Comparison of ENCODE assay signal across 10 cellular contexts in the genomic region with DNA sequence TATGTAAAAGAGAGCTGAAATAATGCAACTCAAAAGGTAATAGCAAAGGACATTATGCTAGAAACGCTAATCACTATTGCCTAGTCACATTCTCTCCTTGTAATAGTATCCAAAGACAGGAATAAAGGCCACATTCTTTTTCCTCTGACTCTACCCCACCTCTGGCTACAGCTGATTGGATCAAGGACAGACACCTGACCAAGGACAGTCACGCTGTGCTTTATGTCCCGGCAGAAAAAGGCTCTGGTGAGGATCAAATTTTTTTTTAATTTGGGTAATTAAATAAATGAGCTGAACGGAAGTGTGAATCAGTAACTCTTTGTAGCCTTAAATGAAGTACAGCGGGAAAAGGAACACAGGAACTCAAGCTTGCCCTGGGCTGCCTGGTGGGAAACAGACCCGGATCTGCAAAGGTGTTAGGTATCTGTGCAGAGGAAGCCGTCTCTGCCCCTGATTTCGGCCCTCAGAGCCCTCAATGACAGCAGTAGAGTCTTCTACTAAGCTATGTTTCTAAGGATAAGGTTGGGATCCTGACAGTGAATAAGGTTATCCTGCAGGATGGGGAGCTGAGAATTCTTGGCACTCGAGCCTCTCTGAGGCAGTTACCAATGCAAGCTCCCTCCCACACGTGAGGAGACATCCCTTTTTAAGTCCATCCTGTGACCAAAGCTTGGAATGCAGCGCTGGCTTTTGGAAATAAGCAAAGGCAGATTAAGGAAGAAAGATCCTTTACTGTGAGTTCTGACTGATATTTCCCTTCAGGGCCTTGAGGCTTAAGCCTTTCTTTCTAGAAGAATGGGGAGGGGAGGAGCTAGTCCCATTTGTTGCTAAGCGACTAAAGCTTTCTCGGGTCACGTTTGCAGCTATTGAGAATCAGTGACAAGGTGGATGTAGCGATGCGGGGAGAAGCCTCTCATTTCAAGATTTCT. TPM values are rescaled to one million over a fixed set of nuclear protein-coding genes. Genes with fewer than 3 reads are reported as not detected.
A peak's percentile ranks its signal among the peaks of the same experiment; 100 is the strongest.
DNase-seq lines count a peak whose midpoint lies in the region; ATAC-seq, FAIRE-seq and TF ChIP-seq lines count a peak whose summit lies in the region.
"Had no signal": no experiment of that assay in that cellular context is flagged by ENCODE, and none has a peak within 500 bp of the region (broad histone marks: within the 10 kb centered on the region; RNA-seq: fewer than 3 reads in every experiment).

No MANE protein-coding gene starts in this region.

- H2AFZ ChIP-seq in GM12878 (ENCODE audit: control insufficient read depth, low read depth, low read length), result no peak overlapping the region

- no peaks in the 10 kb centered on the region for H3K9me3 Mint-ChIP-seq in activated CD4-positive, alpha-beta T cell treated with anti-CD3 and anti-CD28 coated beads, Interleukin-2, amount 10 ng/mL, durations not matched to agents 7 days and 5 days

- RAD21 ChIA-PET in GM12878 (lab: Charles Lee; ENCODE audit: unreplicated experiment), result interaction anchor here (0.7 to 1.1 kb wide), 2 partner anchors 32 to 53 kb away, joined by 3 read pairs; no protein-coding TSS in a partner anchor

- H3K27ac Mint-ChIP-seq in activated CD4-positive, alpha-beta T cell treated with anti-CD3 and anti-CD28 coated beads, Interleukin-2, amount 10 ng/mL, durations not matched to agents 7 days and 5 days, result no peak overlapping the region
- H3K27ac Mint-ChIP-seq in T-helper 17 cell, result no peak overlapping the region

- CTCF ChIA-PET in AG04450 (lab: Charles Lee), result interaction anchor here (0.8 to 1.1 kb wide), 3 partner anchors 36 to 43 kb away, joined by 3 to 4 read pairs (median 3); no protein-coding TSS in a partner anchor
- CTCF ChIA-PET in GM12878 (lab: Yijun Ruan, JAX), result interaction anchor here (0.8 to 1.4 kb wide), 4 partner anchors 14 to 29 kb away, joined by 3 to 4 read pairs (median 3); no protein-coding TSS in a partner anchor
- CTCF ChIA-PET in activated CD4-positive, alpha-beta T cell treated with anti-CD3 and anti-CD28 coated beads, Interleukin-2, amount 10 ng/mL, durations not matched to agents 7 days and 5 days (lab: Charles Lee), result no interaction called here

- TF ChIP-seq EP300 in GM12878 (IDR thresholded peaks at IDR 0.05; ENCODE audit: borderline replicate concordance in 1 of 2, control insufficient read depth in 1 of 2, low read depth in 2 of 2, low read length in 2 of 2), result no peak

- TF ChIP-seq CTCF in AG04450 (IDR thresholded peaks at IDR 0.05; ENCODE audit: low read depth, low read length), result no peak
- no peak for TF ChIP-seq CTCF in GM12878 (IDR thresholded peaks at IDR 0.05 in 2 of 3, conservative IDR thresholded peaks at IDR 0.05 in 1 of 3; ENCODE audit: control insufficient read depth in 2 of 3, extremely low read depth in 1 of 3, insufficient read depth in 1 of 3, low read depth in 3 of 3, low read length in 3 of 3)

- H3K36me3 ChIP-seq in HUES6 (ENCODE audit: control insufficient read depth, insufficient read depth, low read length) (no peaks in the 10 kb centered on the region), GM12878 (ENCODE audit: control insufficient read depth in 2 of 2, insufficient read depth in 2 of 2, low read length in 1 of 2) (no peaks in the 10 kb centered on the region)
- H3K36me3 ChIP-seq: BLaER1 had no signal

- POLR2A ChIA-PET in AG04450 (lab: Yijun Ruan, JAX) (interaction anchor here (1.1 kb wide), 1 partner anchor 48 kb away, joined by 3 read pairs; no protein-coding TSS in a partner anchor), GM12878 (lab: Charles Lee) (interaction anchor here (0.7 to 1.3 kb wide), 4 partner anchors 13 to 1186 kb away, joined by 3 to 4 read pairs (median 4); no protein-coding TSS in a partner anchor)
- POLR2A ChIA-PET in activated CD4-positive, alpha-beta T cell treated with anti-CD3 and anti-CD28 coated beads, Interleukin-2, amount 10 ng/mL, durations not matched to agents 7 days and 5 days (lab: Charles Lee), result no interaction called here

- no peak overlapping the region for H3K4me3 Mint-ChIP-seq in activated CD4-positive, alpha-beta T cell treated with anti-CD3 and anti-CD28 coated beads, Interleukin-2, amount 10 ng/mL, durations not matched to agents 7 days and 5 days
- H3K4me3 Mint-ChIP-seq in T-helper 17 cell, result no peak overlapping the region

- SMC1A ChIA-PET in GM12878 (lab: Charles Lee; ENCODE audit: uncharacterized antibody, unreplicated experiment), result interaction anchor here (0.7 to 1.8 kb wide), 13 partner anchors 13 to 53 kb away, joined by 3 to 10 read pairs (median 4); no protein-coding TSS in a partner anchor

- no TSS peak for BruUV-seq in GM12878 (replicated peaks; lab: Mats Ljungman, UMichigan)

- H4K20me1 ChIP-seq in GM12878 (ENCODE audit: control insufficient read depth, insufficient read depth), result no peaks in the 10 kb centered on the region
- H4K20me1 ChIP-seq: BLaER1 had no signal

- peak overlapping the region; percentile 78 for H3K9ac ChIP-seq in HUES6 (ENCODE audit: low read length)
- H3K9ac ChIP-seq in GM12878 (ENCODE audit: control insufficient read depth, insufficient read depth, low read length), result no peak overlapping the region
- H3K9ac ChIP-seq: BLaER1 had no signal

- H3K4me1 Mint-ChIP-seq in activated CD4-positive, alpha-beta T cell treated with anti-CD3 and anti-CD28 coated beads, Interleukin-2, amount 10 ng/mL, durations not matched to agents 7 days and 5 days, result no peaks in the 10 kb centered on the region
- no peaks in the 10 kb centered on the region for H3K4me1 Mint-ChIP-seq in T-helper 17 cell

- no peak overlapping the region for H3K4me2 ChIP-seq in GM12878 (ENCODE audit: control insufficient read depth, insufficient read depth)
- H3K4me2 ChIP-seq: BLaER1 had no signal

- in situ Hi-C loops in GM12878 (cut with MboI), result no loop called here

- no peak for TF ChIP-seq RAD21 in GM12878 (IDR thresholded peaks at IDR 0.05; ENCODE audit: insufficient read depth, low read depth, low read length)

- ATAC-seq in GM12878 (no peak), HG02759 (IDR thresholded peaks at IDR 0.05; ENCODE audit: unreplicated experiment) (no peak), T-helper 17 cell (no peak)

- peaks cover 6% of the 10 kb centered on the region for H3K9me3 ChIP-seq in AG04450 (ENCODE audit: control insufficient read depth, insufficient read depth, low read length)
- H3K9me3 ChIP-seq in HUES6 (ENCODE audit: control insufficient read depth, insufficient read depth, low read depth, low read length), result peaks cover 4% of the 10 kb centered on the region; the same call in 1 of the 2 replicates
- H3K9me3 ChIP-seq in GM12878 (replicated peaks; ENCODE audit: control insufficient read depth, insufficient read depth, low read length), result peaks cover 3% of the 10 kb centered on the region
- H3K9me3 ChIP-seq in T-helper 17 cell (ENCODE audit: control insufficient read depth, low read length, poor library complexity, severe bottlenecking), result no peaks in the 10 kb centered on the region

- H3K79me2 ChIP-seq in GM12878 (ENCODE audit: control insufficient read depth, insufficient read depth, low read length), result no peaks in the 10 kb centered on the region

- intact Hi-C loops in GM12878 (cut with micrococcal nuclease; ENCODE audit: unreplicated experiment), result loop anchor here (5.0 kb wide), 1 partner anchor 43 kb away; no protein-coding TSS in a partner anchor

- H3K4me1 ChIP-seq in HUES6 (ENCODE audit: control insufficient read depth, insufficient read depth, low read length) (peaks cover 32% of the 10 kb centered on the region), GM12878 (ENCODE audit: control insufficient read depth, insufficient read depth, low read length) (peaks cover 12% of the 10 kb centered on the region)
- H3K4me1 ChIP-seq: BLaER1 had no signal

- no peak for TF ChIP-seq POLR2A in GM12878 (IDR thresholded peaks at IDR 0.05; ENCODE audit: low read depth, low read length)

- no peak for FAIRE-seq in GM12878 (lab: Jason Lieb, UNC)

- H3K27me3 ChIP-seq in AG04450 (ENCODE audit: control insufficient read depth, insufficient read depth, low read length) (no peaks in the 10 kb centered on the region), HUES6 (ENCODE audit: control insufficient read depth, insufficient read depth, low read length) (no peaks in the 10 kb centered on the region), GM12878 (replicated peaks in 1 of 2; ENCODE audit: control insufficient read depth in 2 of 2, insufficient read depth in 2 of 2, low read length in 1 of 2) (no peaks in the 10 kb centered on the region)
- H3K27me3 ChIP-seq: BLaER1 had no signal

- DNase-seq in AG04450 (ENCODE audit: low read depth, low spot score) (no peak), GM12878 (ENCODE audit: low read depth, low spot score) (no peak), inferior parietal cortex (ENCODE audit: extremely low spot score) (peak; percentile 13), T-helper 17 cell (no peak), HuH-7.5 (ENCODE audit: low spot score) (no peak)
- no peak for DNase-seq in activated CD4-positive, alpha-beta T cell treated with anti-CD3 and anti-CD28 coated beads, Interleukin-2, amount 10 ng/mL, durations not matched to agents 7 days and 5 days
- DNase-seq: activated naive CD4-positive, alpha-beta T cell had no signal

- no peaks in the 10 kb centered on the region for H3K36me3 Mint-ChIP-seq in activated CD4-positive, alpha-beta T cell treated with anti-CD3 and anti-CD28 coated beads, Interleukin-2, amount 10 ng/mL, durations not matched to agents 7 days and 5 days (ENCODE audit: low read depth)
- no peaks in the 10 kb centered on the region for H3K36me3 Mint-ChIP-seq in T-helper 17 cell (ENCODE audit: low read depth)

- H3K27ac ChIP-seq in AG04450 (ENCODE audit: low read depth, low read length) (peak overlapping the region; percentile 66), HUES6 (ENCODE audit: low read depth, low read length) (peak overlapping the region; percentile 72), GM12878 (ENCODE audit: control insufficient read depth, insufficient read depth) (no peak overlapping the region)
- H3K27ac ChIP-seq: BLaER1 had no signal

- no peak overlapping the region; the same call in 1 of the 2 replicates for H3K4me3 ChIP-seq in AG04450 (ENCODE audit: low read depth, low read length)
- peak overlapping the region; percentile 60 for H3K4me3 ChIP-seq in HUES6 (ENCODE audit: low read depth, low read length)
- no peak overlapping the region for H3K4me3 ChIP-seq in GM12878
- H3K4me3 ChIP-seq: BLaER1 had no signal

- WGBS in GM12878 (ENCODE audit: insufficient coverage, insufficient replicate concordance, low lambda C conversion rate, missing lambda C conversion rate), result 58% methylated on average over 16 of the region's 16 CpGs

- H3K27me3 Mint-ChIP-seq in activated CD4-positive, alpha-beta T cell treated with anti-CD3 and anti-CD28 coated beads, Interleukin-2, amount 10 ng/mL, durations not matched to agents 7 days and 5 days, result no peaks in the 10 kb centered on the region
- H3K27me3 Mint-ChIP-seq in T-helper 17 cell, result peaks cover 7% of the 10 kb centered on the region

RNA-seq across cellular contexts. Expression of gene IKZF2, which starts 37.8 kb away (rescaled TPM):
- polyA plus RNA-seq in AG04450 (2011; rRNA removed) (5.6 and 7.1 TPM in 2 replicates), GM12878 (2011; rRNA removed) (266 and 327 TPM in 2 replicates), GM12878 (2014; fragmentation: Illumina TruSeq; extraction: Trizol) (113 and 137 TPM in 2 replicates), GM12878 (2014; fragmentation: Nextera tagmentation; extraction: Ambion mirVana) (10 to 100 TPM; 15.2 to 22.5 TPM), GM12878 (2014; rRNA removed) (57.9 and 61.3 TPM in 2 replicates), GM12878 (2016; fragmentation: Nextera tagmentation; extraction: Ambion mirVana) (10 to 100 TPM; 32.9 to 34.9 TPM)
- polyA minus RNA-seq in AG04450 (2011; rRNA and poly(A)+ RNA removed), result 28.5 and 33.2 TPM in 2 replicates
- 1,202 and 1,210 TPM in 2 replicates for total RNA-seq in GM12878 (2013; cell fraction: nucleolus; rRNA removed)
- total RNA-seq in GM12878 (2014; rRNA removed) (157 and 194 TPM in 2 replicates), GM12878 (2014; rRNA removed; fragmentation: Illumina TruSeq; extraction: Trizol) (171 and 187 TPM in 2 replicates), GM12878 (2021) (144 and 145 TPM in 2 replicates), T-helper 17 cell (10 to 100 TPM; 11.9 to 23.9 TPM)
- 30.5 TPM for polyA plus RNA-seq in GM12878 (2011; ENCODE audit: low read depth)
- polyA plus RNA-seq in GM12878 (2011; cell fraction: cytosol; rRNA removed), result 162 and 164 TPM in 2 replicates
- polyA plus RNA-seq in GM12878 (2011; cell fraction: nucleus; rRNA removed), result 169 and 268 TPM in 2 replicates
- 37.3 and 65.8 TPM in 2 replicates for polyA plus RNA-seq in GM12878 (2012)
- polyA minus RNA-seq in GM12878 (2011; rRNA and poly(A)+ RNA removed), result 752 and 824 TPM in 2 replicates
- polyA minus RNA-seq in GM12878 (2011; cell fraction: cytosol; rRNA and poly(A)+ RNA removed), result 283 and 316 TPM in 2 replicates
- polyA minus RNA-seq in GM12878 (2011; cell fraction: nucleus; rRNA and poly(A)+ RNA removed), result 607 and 676 TPM in 2 replicates
- total RNA-seq in activated CD4-positive, alpha-beta T cell treated with anti-CD3 and anti-CD28 coated beads, Interleukin-2, amount 10 ng/mL, durations not matched to agents 7 days and 5 days, result 1 to 10 TPM; 5.1 TPM

Comparison
In these comparisons a context has a peak if more than half of its experiments do, and no peak if none do; other contexts are left out.
1. RNA of gene IKZF2, which starts 37.8 kb away (total RNA-seq): 144 to 1,210 TPM in GM12878; 11.9 to 23.9 TPM in T-helper 17 cell and 5.1 TPM in activated CD4-positive, alpha-beta T cell treated with anti-CD3 and anti-CD28 coated beads, Interleukin-2, amount 10 ng/mL, durations not matched to agents 7 days and 5 days; every median in the first group is over 4 times any median in the second.